35 cellular contexts compared by ENCODE assay signal in genomic region chr4:7712021-7712420, GRCh38.
"Had no signal": no experiment of that assay in that cellular context is flagged by ENCODE, and none has a peak within 500 bp of the region (broad histone marks: within the 10 kb centered on the region; RNA-seq: fewer than 3 reads in every experiment).

No MANE protein-coding gene starts in this region.

- ATAC-seq: activated CD8-positive, alpha-beta T cell treated with anti-CD3 and anti-CD28 coated beads for 36 hours; activated naive CD4-positive, alpha-beta T cell treated with anti-CD3 and anti-CD28 coated beads, Interleukin-2, amount 50 U/mL, for 72 hours; activated T-cell treated with anti-CD3 and anti-CD28 coated beads, Interleukin-2, amount 50 U/mL, for 4 hours; activated T-cell treated with anti-CD3 and anti-CD28 coated beads, Interleukin-2, amount 50 U/mL, for 72 hours; activated T-helper 17 cell treated with anti-CD3 and anti-CD28 coated beads, Interleukin-2, amount 50 U/mL, for 72 hours; body of pancreas had no signal

- DNase-seq: activated B cell treated with CpG ODN at 0.5 μM for 24 hours; activated CD4-positive, alpha-beta memory T cell treated with anti-CD3 and anti-CD28 coated beads for 36 hours; activated CD4-positive, alpha-beta T cell treated with anti-CD3 and anti-CD28 coated beads for 4 hours; activated CD4-positive, alpha-beta T cell treated with anti-CD3 and anti-CD28 coated beads, Interleukin-2, amount 10 ng/mL, durations not matched to agents 24 days and 14 days; activated CD4-positive, alpha-beta T cell treated with anti-CD3 and anti-CD28 coated beads, Interleukin-2, amount 50 U/mL, for 1 hour; activated CD4-positive, alpha-beta T cell treated with anti-CD3 and anti-CD28 coated beads, Interleukin-2, amount 50 U/mL, for 4 hours; activated CD4-positive, CD25-positive, alpha-beta regulatory T cell treated with anti-CD3 and anti-CD28 coated beads, Interleukin-2, amount 50 U/mL, for 72 hours; activated CD8-positive, alpha-beta memory T cell treated with anti-CD3 and anti-CD28 coated beads, Interleukin-2, amount 50 U/mL, for 4 hours; activated CD8-positive, alpha-beta T cell treated with anti-CD3 and anti-CD28 coated beads for 36 hours; activated effector memory CD4-positive, alpha-beta T cell treated with anti-CD3 and anti-CD28 coated beads, Interleukin-2, amount 50 U/mL, for 16 hours; activated gamma-delta T cell treated with Interleukin-2 at 50 U/mL for 16 hours; activated naive CD4-positive, alpha-beta T cell; activated naive CD4-positive, alpha-beta T cell treated with anti-CD3 and anti-CD28 coated beads for 36 hours; activated naive CD4-positive, alpha-beta T cell treated with anti-CD3 and anti-CD28 coated beads, Interleukin-2, amount 50 U/mL, for 16 hours; activated naive CD8-positive, alpha-beta T cell treated with anti-CD3 and anti-CD28 coated beads for 36 hours; activated T-cell treated with anti-CD3 and anti-CD28 coated beads for 4 hours; activated T-cell treated with anti-CD3 and anti-CD28 coated beads, Interleukin-2, amount 50 U/mL, for 1 hour; activated T-cell treated with anti-CD3 and anti-CD28 coated beads, Interleukin-2, amount 50 U/mL, for 4 hours; activated T-cell treated with anti-CD3 and anti-CD28 coated beads, Interleukin-2, amount 50 U/mL, for 72 hours; adrenal gland; amniotic stem cell; aorta; body of pancreas; brain microvascular endothelial cell; central memory CD4-positive, alpha-beta T cell; T-helper 1 cell; T-helper 2 cell; T-helper 9 cell had no signal

- H3K4me1 Mint-ChIP-seq: activated B cell treated with CpG ODN at 0.5 μM for 24 hours; activated CD4-positive, alpha-beta T cell treated with anti-CD3 and anti-CD28 coated beads, Interleukin-2, amount 10 ng/mL, durations not matched to agents 24 days and 14 days; activated naive CD8-positive, alpha-beta T cell treated with anti-CD3 and anti-CD28 coated beads for 36 hours; activated T-helper 17 cell treated with anti-CD3 and anti-CD28 coated beads, Interleukin-2, amount 50 U/mL, for 72 hours had no signal

- H3K9me3 Mint-ChIP-seq: activated B cell treated with CpG ODN at 0.5 μM for 24 hours; activated CD4-positive, alpha-beta memory T cell treated with anti-CD3 and anti-CD28 coated beads for 36 hours; activated CD4-positive, alpha-beta T cell treated with anti-CD3 and anti-CD28 coated beads, Interleukin-2, amount 10 ng/mL, durations not matched to agents 24 days and 14 days; activated CD8-positive, alpha-beta T cell treated with anti-CD3 and anti-CD28 coated beads for 36 hours; activated naive CD4-positive, alpha-beta T cell treated with anti-CD3 and anti-CD28 coated beads for 36 hours; activated naive CD4-positive, alpha-beta T cell treated with anti-CD3 and anti-CD28 coated beads, Interleukin-2, amount 50 U/mL, for 72 hours; activated naive CD8-positive, alpha-beta T cell treated with anti-CD3 and anti-CD28 coated beads for 36 hours; activated T-cell treated with anti-CD3 and anti-CD28 coated beads, Interleukin-2, amount 50 U/mL, for 4 hours; activated T-cell treated with anti-CD3 and anti-CD28 coated beads, Interleukin-2, amount 50 U/mL, for 72 hours; activated T-helper 1 cell treated with anti-CD3 and anti-CD28 coated beads, Interleukin-12 subunit alpha, Interleukin-12 subunit beta, Interleukin-2, Interleukin-4 antibody, amounts not matched to agents 30 ng/mL and 10 ng/mL and 1 ng/mL, durations not matched to agents 14 hours and 24 hours and 36 hours; activated T-helper 17 cell treated with anti-CD3 and anti-CD28 coated beads, Interleukin-2, amount 50 U/mL, for 72 hours; T-helper 1 cell treated with Interleukin-12 subunit alpha and Interleukin-12 subunit beta and Interleukin-4 antibody, amounts not matched to agents 30 μg/mL and 1 μg/mL, for 36 hours; T-helper 2 cell treated with Interferon-gamma antibody and Interleukin-4, amounts not matched to agents 5 μg/mL and 100 μg/mL, for 36 hours had no signal

- H3K4me3 ChIP-seq: adrenal gland, body of pancreas, breast epithelium had no signal

- H3K36me3 Mint-ChIP-seq: activated CD4-positive, alpha-beta memory T cell treated with anti-CD3 and anti-CD28 coated beads for 36 hours; activated naive CD4-positive, alpha-beta T cell treated with anti-CD3 and anti-CD28 coated beads, Interleukin-2, amount 50 U/mL, for 72 hours; activated naive CD8-positive, alpha-beta T cell treated with anti-CD3 and anti-CD28 coated beads for 36 hours had no signal

- H3K4me3 Mint-ChIP-seq: activated B cell treated with CpG ODN at 0.5 μM for 24 hours; activated CD4-positive, alpha-beta memory T cell treated with anti-CD3 and anti-CD28 coated beads for 36 hours; activated CD4-positive, alpha-beta T cell treated with anti-CD3 and anti-CD28 coated beads, Interleukin-2, amount 10 ng/mL, durations not matched to agents 24 days and 14 days; activated CD8-positive, alpha-beta T cell treated with anti-CD3 and anti-CD28 coated beads for 36 hours; activated naive CD4-positive, alpha-beta T cell treated with anti-CD3 and anti-CD28 coated beads for 36 hours; activated naive CD8-positive, alpha-beta T cell treated with anti-CD3 and anti-CD28 coated beads for 36 hours; activated T-cell treated with anti-CD3 and anti-CD28 coated beads, Interleukin-2, amount 50 U/mL, for 4 hours; activated T-cell treated with anti-CD3 and anti-CD28 coated beads, Interleukin-2, amount 50 U/mL, for 72 hours; activated T-helper 1 cell treated with anti-CD3 and anti-CD28 coated beads, Interleukin-12 subunit alpha, Interleukin-12 subunit beta, Interleukin-2, Interleukin-4 antibody, amounts not matched to agents 30 ng/mL and 10 ng/mL and 1 ng/mL, durations not matched to agents 14 hours and 24 hours and 36 hours; activated T-helper 17 cell treated with anti-CD3 and anti-CD28 coated beads, Interleukin-2, amount 50 U/mL, for 72 hours; T-helper 1 cell treated with Interleukin-12 subunit alpha and Interleukin-12 subunit beta and Interleukin-4 antibody, amounts not matched to agents 30 μg/mL and 1 μg/mL, for 36 hours; T-helper 2 cell treated with Interferon-gamma antibody and Interleukin-4, amounts not matched to agents 5 μg/mL and 100 μg/mL, for 36 hours had no signal

- H3K27ac ChIP-seq: adrenal gland, body of pancreas, brain microvascular endothelial cell, breast epithelium, VCaP had no signal

- H3K36me3 ChIP-seq: adrenal gland, brain microvascular endothelial cell, breast epithelium had no signal

- H3K27me3 ChIP-seq: body of pancreas, brain microvascular endothelial cell, breast epithelium had no signal

- H3K9me3 ChIP-seq: adrenal gland, body of pancreas had no signal

- H3K27ac Mint-ChIP-seq: activated B cell treated with CpG ODN at 0.5 μM for 24 hours; activated CD4-positive, alpha-beta memory T cell treated with anti-CD3 and anti-CD28 coated beads for 36 hours; activated CD4-positive, alpha-beta T cell treated with anti-CD3 and anti-CD28 coated beads, Interleukin-2, amount 10 ng/mL, durations not matched to agents 24 days and 14 days; activated CD8-positive, alpha-beta T cell treated with anti-CD3 and anti-CD28 coated beads for 36 hours; activated naive CD4-positive, alpha-beta T cell treated with anti-CD3 and anti-CD28 coated beads for 36 hours; activated naive CD8-positive, alpha-beta T cell treated with anti-CD3 and anti-CD28 coated beads for 36 hours; activated T-cell treated with anti-CD3 and anti-CD28 coated beads, Interleukin-2, amount 50 U/mL, for 72 hours; activated T-helper 1 cell treated with anti-CD3 and anti-CD28 coated beads, Interleukin-12 subunit alpha, Interleukin-12 subunit beta, Interleukin-2, Interleukin-4 antibody, amounts not matched to agents 30 ng/mL and 10 ng/mL and 1 ng/mL, durations not matched to agents 14 hours and 24 hours and 36 hours; activated T-helper 17 cell treated with anti-CD3 and anti-CD28 coated beads, Interleukin-2, amount 50 U/mL, for 72 hours; T-helper 1 cell treated with Interleukin-12 subunit alpha and Interleukin-12 subunit beta and Interleukin-4 antibody, amounts not matched to agents 30 μg/mL and 1 μg/mL, for 36 hours; T-helper 2 cell treated with Interferon-gamma antibody and Interleukin-4, amounts not matched to agents 5 μg/mL and 100 μg/mL, for 36 hours had no signal

- H3K4me1 ChIP-seq: adrenal gland, body of pancreas, breast epithelium had no signal

- H3K27me3 Mint-ChIP-seq: activated CD4-positive, alpha-beta memory T cell treated with anti-CD3 and anti-CD28 coated beads for 36 hours; activated CD4-positive, alpha-beta T cell treated with anti-CD3 and anti-CD28 coated beads, Interleukin-2, amount 10 ng/mL, durations not matched to agents 24 days and 14 days; activated naive CD8-positive, alpha-beta T cell treated with anti-CD3 and anti-CD28 coated beads for 36 hours had no signal
